Comparison of ENCODE assay signal across 8 cellular contexts in genomic region chr10:511101-511848, GRCh38.
DNase-seq lines count a peak whose midpoint lies in the region; ATAC-seq and TF ChIP-seq lines count a peak whose summit lies in the region.

No MANE protein-coding gene starts in this region.

- H3K27ac ChIP-seq in KMS-11 (no peak overlapping the region), RWPE2 (ENCODE audit: poor library complexity, severe bottlenecking) (no peak overlapping the region), neural progenitor cell (no peak overlapping the region)

- H3K4me3 Mint-ChIP-seq in neural progenitor cell = peak overlapping the region; percentile 43
- H3K4me3 Mint-ChIP-seq in stimulated activated naive CD8-positive, alpha-beta T cell treated with anti-CD3 and anti-CD28 coated beads, Interleukin-15, amount 100 ng/mL, for 72 hours = no peak overlapping the region

- H3K36me3 ChIP-seq in KMS-11 (ENCODE audit: insufficient read depth) (no peaks in the 10 kb centered on the region), RWPE2 (ENCODE audit: low read depth) (no peaks in the 10 kb centered on the region), neural progenitor cell (no peaks in the 10 kb centered on the region)

- no peaks in the 10 kb centered on the region for H3K9me3 Mint-ChIP-seq in neural progenitor cell
- no peaks in the 10 kb centered on the region for H3K9me3 Mint-ChIP-seq in stimulated activated naive CD8-positive, alpha-beta T cell treated with anti-CD3 and anti-CD28 coated beads, Interleukin-15, amount 100 ng/mL, for 72 hours

- peaks cover 3% of the 10 kb centered on the region for H3K27me3 Mint-ChIP-seq in neural progenitor cell (ENCODE audit: insufficient read depth, low read depth)
- peaks cover 11% of the 10 kb centered on the region for H3K27me3 Mint-ChIP-seq in stimulated activated naive CD8-positive, alpha-beta T cell treated with anti-CD3 and anti-CD28 coated beads, Interleukin-15, amount 100 ng/mL, for 72 hours

- H3K4me2 ChIP-seq in KMS-11 (no peak overlapping the region), neural progenitor cell (no peak overlapping the region)

- H3K9me3 ChIP-seq in RWPE2 (ENCODE audit: severe bottlenecking) = no peaks in the 10 kb centered on the region
- H3K9me3 ChIP-seq in neural progenitor cell (ENCODE audit: low read depth) = no peaks in the 10 kb centered on the region

- H3K4me1 ChIP-seq in KMS-11 (ENCODE audit: low read depth, poor library complexity, severe bottlenecking) (peaks cover 36% of the 10 kb centered on the region), RWPE2 (ENCODE audit: insufficient read depth, poor library complexity, severe bottlenecking) (peaks cover 2% of the 10 kb centered on the region), neural progenitor cell (peaks cover 3% of the 10 kb centered on the region)

- peaks cover 24% of the 10 kb centered on the region for H3K79me2 ChIP-seq in KMS-11 (ENCODE audit: insufficient read depth, low read depth)
- H3K79me2 ChIP-seq in neural progenitor cell (ENCODE audit: low read depth) = peaks cover 14% of the 10 kb centered on the region

- H3K4me3 ChIP-seq in KMS-11 (IDR thresholded peaks at IDR 0.05; ENCODE audit: insufficient read depth, low read depth, low read length) = no peak overlapping the region
- no peak overlapping the region for H3K4me3 ChIP-seq in RWPE2 (ENCODE audit: severe bottlenecking)
- H3K4me3 ChIP-seq in foreskin fibroblast (ENCODE audit: low read depth in 1 of 2, low read length in 2 of 2) = no peak overlapping the region
- H3K4me3 ChIP-seq in neural progenitor cell = no peak overlapping the region

- H3K36me3 Mint-ChIP-seq in neural progenitor cell = peaks cover 17% of the 10 kb centered on the region

- in situ Hi-C loops in ACHN (cut with HindIII; ENCODE audit: low pct_ligation_motif_present, low pct_unique_long_range_greater_than_20kb, low sequenced_read_pairs) = no loop called here

- no peaks in the 10 kb centered on the region for H4K20me1 ChIP-seq in KMS-11 (ENCODE audit: insufficient read depth)
- peaks cover 24% of the 10 kb centered on the region for H4K20me1 ChIP-seq in neural progenitor cell (ENCODE audit: low read depth)

- ATAC-seq in GM18861 (IDR thresholded peaks at IDR 0.05; ENCODE audit: unreplicated experiment) (peak; percentile 78), RWPE2 (ENCODE audit: low read depth) (peak; percentile 91)
- peak; percentile 81 for ATAC-seq in stimulated activated naive CD8-positive, alpha-beta T cell treated with anti-CD3 and anti-CD28 coated beads, Interleukin-15, amount 100 ng/mL, for 72 hours

- peaks cover 43% of the 10 kb centered on the region for H3K4me1 Mint-ChIP-seq in neural progenitor cell
- peaks cover 16% of the 10 kb centered on the region for H3K4me1 Mint-ChIP-seq in stimulated activated naive CD8-positive, alpha-beta T cell treated with anti-CD3 and anti-CD28 coated beads, Interleukin-15, amount 100 ng/mL, for 72 hours

- TF ChIP-seq CTCF in KMS-11 (conservative IDR thresholded peaks at IDR 0.05; ENCODE audit: low read depth, low read length) (peak; percentile 71), RWPE2 (IDR thresholded peaks at IDR 0.05; ENCODE audit: poor library complexity, severe bottlenecking) (peak; percentile 92), foreskin fibroblast (IDR thresholded peaks at IDR 0.05; ENCODE audit: low read depth, low read length) (peak; percentile 93), neural progenitor cell (IDR thresholded peaks at IDR 0.05) (peak; percentile 98)

- H3F3A ChIP-seq in neural progenitor cell (ENCODE audit: low read depth) = peaks cover 14% of the 10 kb centered on the region

- peak overlapping the region; percentile 87 for H3K27ac Mint-ChIP-seq in neural progenitor cell
- H3K27ac Mint-ChIP-seq in stimulated activated naive CD8-positive, alpha-beta T cell treated with anti-CD3 and anti-CD28 coated beads, Interleukin-15, amount 100 ng/mL, for 72 hours = no peak overlapping the region

- H2AFZ ChIP-seq in KMS-11 (ENCODE audit: low read depth) (no peak overlapping the region), neural progenitor cell (replicated peaks) (no peak overlapping the region)

- no peak overlapping the region for H3K9ac ChIP-seq in KMS-11
- no peak overlapping the region for H3K9ac ChIP-seq in neural progenitor cell

- H3K27me3 ChIP-seq in KMS-11 (ENCODE audit: insufficient read depth, low read depth) (no peaks in the 10 kb centered on the region), RWPE2 (ENCODE audit: insufficient read depth, poor library complexity, severe bottlenecking) (no peaks in the 10 kb centered on the region), neural progenitor cell (no peaks in the 10 kb centered on the region)

- DNase-seq in ACHN = peak; percentile 88
- DNase-seq in RWPE2 (ENCODE audit: low spot score) = no peak
- peak; percentile 62 for DNase-seq in activated effector memory CD4-positive, alpha-beta T cell treated with Interleukin-2 at 50 U/mL for 16 hours
- DNase-seq in foreskin fibroblast = peak; percentile 85 to 92
- DNase-seq in neural progenitor cell (ENCODE audit: low spot score) = peak; percentile 94
- peak; percentile 74 to 75 for DNase-seq in stimulated activated naive CD8-positive, alpha-beta T cell treated with anti-CD3 and anti-CD28 coated beads, Interleukin-15, amount 100 ng/mL, for 72 hours
